In the genomic region with DNA sequence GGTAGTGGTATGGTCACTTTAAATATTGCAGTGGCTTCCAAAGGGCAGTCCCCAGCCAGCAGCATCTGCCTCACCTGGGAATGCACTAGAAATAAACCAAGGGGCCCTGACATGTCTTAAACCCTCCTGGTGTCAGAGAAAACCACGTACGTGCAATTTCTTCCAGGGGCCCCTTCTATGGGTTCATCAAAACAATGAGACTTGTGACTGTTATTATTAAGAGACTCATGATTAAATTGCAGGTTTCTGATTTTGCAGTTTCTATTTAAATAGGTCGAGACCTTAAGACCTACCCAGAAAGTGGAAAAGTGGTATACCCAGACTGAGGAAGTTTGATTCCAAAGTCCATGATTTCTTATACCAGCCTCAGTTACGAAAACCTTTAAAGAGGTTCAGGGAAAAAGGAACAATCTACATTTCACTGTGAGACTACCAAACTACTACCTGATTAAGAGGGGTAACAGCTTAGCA, we compare ENCODE assay signal across 8 cellular contexts. TPM values are rescaled to one million over a fixed set of nuclear protein-coding genes. Genes with fewer than 3 reads are reported as not detected.
DNase-seq lines count a peak whose midpoint lies in the region; ATAC-seq and TF ChIP-seq lines count a peak whose summit lies in the region.

No MANE protein-coding gene starts in this region.

- no peak overlapping the region for H2AK5ac ChIP-seq in mesenchymal stem cell (ENCODE audit: low read length, severe bottlenecking)

- H3K27ac ChIP-seq in angular gyrus (ENCODE audit: low read depth, low read length) (peak overlapping the region; percentile 78), mesenchymal stem cell (ENCODE audit: low read length, poor library complexity, severe bottlenecking) (peak overlapping the region; percentile 95)

- peak overlapping the region in 1 of 2 experiments; percentile 19 for H3K18ac ChIP-seq in mesenchymal stem cell (ENCODE audit: low read depth in 1 of 2, low read length in 2 of 2)

- H4K8ac ChIP-seq in mesenchymal stem cell (ENCODE audit: low read length): no peak overlapping the region

- TF ChIP-seq CTCF in AG10803 (conservative IDR thresholded peaks at IDR 0.05; ENCODE audit: low read length): no peak

- H3K36me3 ChIP-seq in mesenchymal stem cell (ENCODE audit: control insufficient read depth in 1 of 2, insufficient read depth in 2 of 2, low read depth in 1 of 2, low read length in 2 of 2): peaks cover 13 to 57% of the 10 kb centered on the region in 2 experiments

- H3K4ac ChIP-seq in mesenchymal stem cell (ENCODE audit: low read depth in 1 of 2, low read length in 2 of 2): peak overlapping the region in 1 of 2 experiments; percentile 13

- H4K91ac ChIP-seq in mesenchymal stem cell (ENCODE audit: low read length): no peak overlapping the region

- no peaks in the 10 kb centered on the region for H3K9me3 ChIP-seq in mesenchymal stem cell (ENCODE audit: control insufficient read depth, low read length)

- no peak overlapping the region for H3K14ac ChIP-seq in mesenchymal stem cell (ENCODE audit: low read length in 2 of 2)

- peak overlapping the region; percentile 99 for H3K4me2 ChIP-seq in mesenchymal stem cell (ENCODE audit: low read length, poor library complexity, severe bottlenecking)

- no peaks in the 10 kb centered on the region for H3K27me3 ChIP-seq in mesenchymal stem cell (ENCODE audit: control insufficient read depth in 1 of 2, insufficient read depth in 1 of 2, low read length in 2 of 2)

- H3K79me1 ChIP-seq in mesenchymal stem cell (replicated peaks; ENCODE audit: low read length, poor library complexity, severe bottlenecking): peaks cover 9% of the 10 kb centered on the region

- WGBS in mesenchymal stem cell: 54% methylated on average over 4 of the region's 4 CpGs

- H3K9ac ChIP-seq in mesenchymal stem cell (ENCODE audit: low read length): peak overlapping the region; percentile 100

- no peak overlapping the region for H2BK15ac ChIP-seq in mesenchymal stem cell (ENCODE audit: low read depth, poor library complexity, severe bottlenecking)

- peak overlapping the region; percentile 82 for H3K4me3 ChIP-seq in AG10803 (ENCODE audit: low read length)
- peak overlapping the region in 1 of 2 experiments; percentile 87 for H3K4me3 ChIP-seq in mesenchymal stem cell (ENCODE audit: insufficient read depth in 1 of 2, low read depth in 1 of 2, low read length in 2 of 2)

- H3K23ac ChIP-seq in mesenchymal stem cell (ENCODE audit: low read length in 2 of 2): no peak overlapping the region

- no peak overlapping the region for H2BK120ac ChIP-seq in mesenchymal stem cell (ENCODE audit: low read depth, low read length)

- H2AFZ ChIP-seq in mesenchymal stem cell (ENCODE audit: low read depth, low read length): no peak overlapping the region

- H2BK5ac ChIP-seq in mesenchymal stem cell (ENCODE audit: low read depth, low read length, poor library complexity, severe bottlenecking): no peak overlapping the region

- DNase-seq in AG10803 (ENCODE audit: low read depth) (no peak), mesenchymal stem cell (no peak), T-helper 9 cell (no peak), DMS153 treated with DMSO at 0.1 percent for 48 hours (lab: John Stamatoyannopoulos, UW; ENCODE audit: unreplicated experiment) (no peak), NCI-H1436 (lab: John Stamatoyannopoulos, UW) (no peak)

- H3K4me1 ChIP-seq in mesenchymal stem cell (ENCODE audit: control insufficient read depth, insufficient read depth, low read depth, low read length): peaks cover 6% of the 10 kb centered on the region

- H2BK12ac ChIP-seq in mesenchymal stem cell (ENCODE audit: low read length in 2 of 2): no peak overlapping the region

- ATAC-seq in HG02943 (IDR thresholded peaks at IDR 0.05; ENCODE audit: low read depth, unreplicated experiment) (peak; percentile 25), GM19023 (IDR thresholded peaks at IDR 0.05; ENCODE audit: unreplicated experiment) (no peak)

RNA-seq across cellular contexts. Expression of a gene that starts 0.7 kb away (rescaled TPM):
- 6.1 TPM for polyA plus RNA-seq in mesenchymal stem cell (2013, experiment 1 of 2)
- 5.5 TPM for polyA plus RNA-seq in mesenchymal stem cell (2013, experiment 2 of 2)

RNA-seq across cellular contexts. Expression of a gene that starts 8.5 kb away (rescaled TPM):
- 649 TPM for polyA plus RNA-seq in mesenchymal stem cell (2013, experiment 1 of 2)
- polyA plus RNA-seq in mesenchymal stem cell (2013, experiment 2 of 2): 611 TPM

RNA-seq across cellular contexts. Expression of a gene that starts 9.2 kb away (rescaled TPM):
- polyA plus RNA-seq in mesenchymal stem cell (2013, experiment 1 of 2): 26.6 TPM
- polyA plus RNA-seq in mesenchymal stem cell (2013, experiment 2 of 2): 22.1 TPM

RNA-seq across cellular contexts. Expression of a gene that starts 48.7 kb away (rescaled TPM):
- 6.6 TPM for polyA plus RNA-seq in mesenchymal stem cell (2013, experiment 1 of 2)
- polyA plus RNA-seq in mesenchymal stem cell (2013, experiment 2 of 2): 7.6 TPM
